Comparison of ENCODE assay signal across 8 cellular contexts in genomic region chr5:178860615-178861014, GRCh38. TPM values are rescaled to one million over a fixed set of nuclear protein-coding genes. Genes with fewer than 3 reads are reported as not detected.
A peak's percentile ranks its signal among the peaks of the same experiment; 100 is the strongest.
DNase-seq lines count a peak whose midpoint lies in the region; ATAC-seq and TF ChIP-seq lines count a peak whose summit lies in the region.
"Not testable (repeated sequence)": the region's sequence is repeated elsewhere in the genome, so short reads cannot be mapped to it uniquely, and the experiment has no call there.

No MANE protein-coding gene starts in this region.

- H3K79me1 ChIP-seq in trophoblast cell (ENCODE audit: low read length) = not testable (repeated sequence)

- H2BK5ac ChIP-seq in trophoblast cell (ENCODE audit: low read depth, low read length, poor library complexity) = not testable (repeated sequence)

- H3K27me3 Mint-ChIP-seq in CD8-positive, alpha-beta memory T cell; HFFc6 (ENCODE audit: insufficient read depth); MCF 10A (ENCODE audit: insufficient read depth, unreplicated experiment): not testable (repeated sequence)

- not testable (repeated sequence) for H4K12ac ChIP-seq in trophoblast cell (ENCODE audit: low read depth, low read length)

- peak overlapping the region; percentile 31 for H3K27ac ChIP-seq in CD8-positive, alpha-beta memory T cell (ENCODE audit: low read depth, low read length)
- peak overlapping the region; percentile 69 for H3K27ac ChIP-seq in RWPE2 (ENCODE audit: poor library complexity, severe bottlenecking)
- not testable (repeated sequence) for H3K27ac ChIP-seq in trophoblast cell (ENCODE audit: low read depth, low read length)
- H3K27ac ChIP-seq in tibial nerve = peak overlapping the region in 3 of 4 donors; percentile 54 to 84 (median 77)

- H3K4me3 ChIP-seq in CD8-positive, alpha-beta memory T cell (ENCODE audit: low read length); trophoblast cell (ENCODE audit: low read depth, low read length): not testable (repeated sequence)
- H3K4me3 ChIP-seq in RWPE2 (ENCODE audit: severe bottlenecking) = peak overlapping the region; percentile 92
- peak overlapping the region; percentile 73 for H3K4me3 ChIP-seq in fibroblast of the aortic adventitia (ENCODE audit: low read depth, low read length)
- H3K4me3 ChIP-seq in lower leg skin (ENCODE audit: low read depth, poor library complexity, severe bottlenecking) = peak overlapping the region; percentile 82
- peak overlapping the region; percentile 68 to 82 (median 76) for H3K4me3 ChIP-seq in tibial nerve

- not testable (repeated sequence) for H3K79me2 ChIP-seq in trophoblast cell (ENCODE audit: control insufficient read depth, insufficient read depth, low read length, poor library complexity)

- H3K4ac ChIP-seq in trophoblast cell (ENCODE audit: low read depth, low read length) = not testable (repeated sequence)

- not testable (repeated sequence) for H3K9ac ChIP-seq in trophoblast cell (ENCODE audit: low read length)

- not testable (repeated sequence) for H4K8ac ChIP-seq in trophoblast cell (ENCODE audit: low read depth, low read length)

- H3K23ac ChIP-seq in trophoblast cell (ENCODE audit: low read length) = not testable (repeated sequence)

- not testable (repeated sequence) for DNase-seq in CD8-positive, alpha-beta memory T cell; HFFc6; RWPE2 (ENCODE audit: low spot score); MCF 10A (ENCODE audit: unreplicated experiment); fibroblast of the aortic adventitia (ENCODE audit: low read depth); lower leg skin (ENCODE audit: low spot score in 2 of 2); trophoblast cell; tibial nerve (ENCODE audit: low spot score in 2 of 2)

- H3K36me3 Mint-ChIP-seq in CD8-positive, alpha-beta memory T cell = peaks cover 7 to 37% (median 10%) of the 10 kb centered on the region in 3 donors
- H3K36me3 Mint-ChIP-seq in HFFc6 (ENCODE audit: low read depth) (peaks cover 28% of the 10 kb centered on the region), MCF 10A (ENCODE audit: insufficient read depth, unreplicated experiment) (peaks cover 42% of the 10 kb centered on the region)

- BruUV-seq in MCF 10A (replicated peaks; lab: Mats Ljungman, UMichigan) = not testable (repeated sequence)

- H3K4me2 ChIP-seq in trophoblast cell (ENCODE audit: low read length) = peak overlapping the region; percentile 93

- not testable (repeated sequence) for H3K18ac ChIP-seq in trophoblast cell (ENCODE audit: low read length)

- POLR2A ChIA-PET in CD8-positive, alpha-beta memory T cell (lab: Charles Lee) = not testable (repeated sequence)
- POLR2A ChIA-PET in MCF 10A (lab: Yijun Ruan, JAX) = interaction anchor here (1.3 to 1.6 kb wide), 2 partner anchors 72 to 690 kb away, joined by 3 to 8 read pairs; partner anchors contain the start of gene RUFY1

- H2AK5ac ChIP-seq in trophoblast cell (ENCODE audit: low read length) = not testable (repeated sequence)

- not testable (repeated sequence) for H3K4me3 Mint-ChIP-seq in CD8-positive, alpha-beta memory T cell
- peak overlapping the region; percentile 81; the same call in 1 of the 2 replicates for H3K4me3 Mint-ChIP-seq in HFFc6
- peak overlapping the region; percentile 77 for H3K4me3 Mint-ChIP-seq in MCF 10A (ENCODE audit: unreplicated experiment)

- not testable (repeated sequence) for H3K9me3 ChIP-seq in CD8-positive, alpha-beta memory T cell (ENCODE audit: low read length); RWPE2 (ENCODE audit: severe bottlenecking); trophoblast cell (ENCODE audit: insufficient read depth, low read depth, low read length); tibial nerve

- ATAC-seq in RWPE2 (ENCODE audit: low read depth) = peak; percentile 23

- not testable (repeated sequence) for H3K36me3 ChIP-seq in CD8-positive, alpha-beta memory T cell (ENCODE audit: insufficient read depth, low read length); trophoblast cell (ENCODE audit: control insufficient read depth in 1 of 2, insufficient read depth in 2 of 2, low read length in 2 of 2)
- H3K36me3 ChIP-seq in RWPE2 (ENCODE audit: low read depth) (peaks cover 44% of the 10 kb centered on the region), tibial nerve (peaks cover 0 to 36% (median 0%) of the 10 kb centered on the region in 3 donors)

- CTCF ChIA-PET in CD8-positive, alpha-beta memory T cell (lab: Charles Lee); MCF 10A (lab: Yijun Ruan, JAX): not testable (repeated sequence)

- not testable (repeated sequence) for H2BK120ac ChIP-seq in trophoblast cell (ENCODE audit: insufficient read depth, low read length, poor library complexity)

- WGBS in lower leg skin, 2 donors = no CpG with 5 or more reads among the region's 31 CpGs
- no CpG with 5 or more reads among the region's 31 CpGs for WGBS in trophoblast cell (ENCODE audit: extremely low coverage, insufficient coverage, insufficient read length)
- 0% methylated on average over 4 of the region's 31 CpGs; no CpG with 5 or more reads in 1 of the 2 donors for WGBS in tibial nerve, 2 donors

- not testable (repeated sequence) for H4K91ac ChIP-seq in trophoblast cell (ENCODE audit: low read depth, low read length)

- H3K27ac Mint-ChIP-seq in CD8-positive, alpha-beta memory T cell; MCF 10A (ENCODE audit: low read depth, unreplicated experiment): not testable (repeated sequence)
- H3K27ac Mint-ChIP-seq in HFFc6 = peak overlapping the region; percentile 70

- H2AFZ ChIP-seq in trophoblast cell (ENCODE audit: insufficient read depth, low read length, poor library complexity) = not testable (repeated sequence)

- H3K27me3 ChIP-seq in CD8-positive, alpha-beta memory T cell (ENCODE audit: insufficient read depth, low read length, poor library complexity, severe bottlenecking); RWPE2 (ENCODE audit: insufficient read depth, poor library complexity, severe bottlenecking); trophoblast cell (ENCODE audit: insufficient read depth, low read length); tibial nerve: not testable (repeated sequence)

- H3K4me1 Mint-ChIP-seq in CD8-positive, alpha-beta memory T cell = peaks cover 28 to 38% (median 35%) of the 10 kb centered on the region in 3 donors
- peaks cover 19% of the 10 kb centered on the region for H3K4me1 Mint-ChIP-seq in HFFc6 (ENCODE audit: low read depth)
- H3K4me1 Mint-ChIP-seq in MCF 10A (ENCODE audit: insufficient read depth, unreplicated experiment) = peaks cover 26% of the 10 kb centered on the region

- not testable (repeated sequence) for H2BK12ac ChIP-seq in trophoblast cell (ENCODE audit: low read length)

- not testable (repeated sequence) for H3K14ac ChIP-seq in trophoblast cell (ENCODE audit: low read length)

- peaks cover 16% of the 10 kb centered on the region for H3K4me1 ChIP-seq in CD8-positive, alpha-beta memory T cell (ENCODE audit: insufficient read depth, low read length)
- not testable (repeated sequence) for H3K4me1 ChIP-seq in RWPE2 (ENCODE audit: insufficient read depth, poor library complexity, severe bottlenecking); trophoblast cell (ENCODE audit: control insufficient read depth in 1 of 2, insufficient read depth in 2 of 2, low read length in 2 of 2)
- peaks cover 0 to 33% (median 5%) of the 10 kb centered on the region in 4 donors for H3K4me1 ChIP-seq in tibial nerve

- H3K9me3 Mint-ChIP-seq in CD8-positive, alpha-beta memory T cell; HFFc6; MCF 10A (ENCODE audit: unreplicated experiment): not testable (repeated sequence)

- TF ChIP-seq POLR2A in lower leg skin (IDR thresholded peaks at IDR 0.05); tibial nerve (IDR thresholded peaks at IDR 0.05): not testable (repeated sequence)

- intact Hi-C loops in MCF 10A (cut with micrococcal nuclease); lower leg skin (cut with DNase I; ENCODE audit: low total_unique reads): not testable (repeated sequence)

- TF ChIP-seq EP300 in tibial nerve (IDR thresholded peaks at IDR 0.05) = not testable (repeated sequence)

- TF ChIP-seq CTCF in HFFc6 (IDR thresholded peaks at IDR 0.05); RWPE2 (IDR thresholded peaks at IDR 0.05; ENCODE audit: poor library complexity, severe bottlenecking); MCF 10A (IDR thresholded peaks at IDR 0.05; ENCODE audit: unreplicated experiment); fibroblast of the aortic adventitia (IDR thresholded peaks at IDR 0.05; ENCODE audit: insufficient read depth, low read length); lower leg skin (IDR thresholded peaks at IDR 0.05); tibial nerve (IDR thresholded peaks at IDR 0.05): not testable (repeated sequence)

RNA-seq across cellular contexts. Expression of gene ZNF354B, which starts 0.9 kb away (rescaled TPM):
- total RNA-seq in CD8-positive, alpha-beta memory T cell = 10 to 100 TPM; 10.5 to 11.5 TPM
- 5.0 TPM for polyA plus RNA-seq in CD8-positive, alpha-beta memory T cell
- 1 to 10 TPM; 5.5 to 6.7 (median 6.1) TPM for total RNA-seq in HFFc6 (2021; fragmentation: NEBNext Ultra II Directional; extraction: Animal tissue kit (Norgen Biotek cat#: 25700))
- total RNA-seq in MCF 10A (2022) (24.4 and 24.8 TPM in 2 replicates), fibroblast of the aortic adventitia (ENCODE audit: low replicate concordance) (9.8 and 19.6 TPM in 2 replicates), lower leg skin (10 to 100 TPM in 3 of 4 donors, 1 to 10 TPM in 1; 9.5 to 24.8 (median 16.4) TPM), tibial nerve (10 to 100 TPM; 18.4 to 38.7 (median 27.9) TPM)
- 12.3 and 12.7 TPM in 2 replicates for polyA plus RNA-seq in trophoblast cell (2013)

RNA-seq across cellular contexts. Expression of gene ZFP2, which starts 35.1 kb away (rescaled TPM):
- total RNA-seq in CD8-positive, alpha-beta memory T cell = under 1 TPM; 0.31 to 0.40 TPM
- polyA plus RNA-seq in CD8-positive, alpha-beta memory T cell = 0.98 TPM
- total RNA-seq in HFFc6 (2021; fragmentation: NEBNext Ultra II Directional; extraction: Animal tissue kit (Norgen Biotek cat#: 25700)) = under 1 TPM in 3 of 6 experiments, not detected in 3; 0.11 to 0.14 (median 0.14) TPM
- total RNA-seq in MCF 10A (2022) (0.49 and 0.54 TPM in 2 replicates), fibroblast of the aortic adventitia (ENCODE audit: low replicate concordance) (0.36 and 2.7 TPM in 2 replicates), lower leg skin (1 to 10 TPM in 3 of 4 donors, under 1 TPM in 1; 0.38 to 3.3 (median 1.9) TPM), tibial nerve (1 to 10 TPM; 2.0 to 6.0 (median 2.6) TPM)
- 0.72 and 0.77 TPM in 2 replicates for polyA plus RNA-seq in trophoblast cell (2013)
